Comparison of ENCODE assay signal across 17 cellular contexts in the genomic region with DNA sequence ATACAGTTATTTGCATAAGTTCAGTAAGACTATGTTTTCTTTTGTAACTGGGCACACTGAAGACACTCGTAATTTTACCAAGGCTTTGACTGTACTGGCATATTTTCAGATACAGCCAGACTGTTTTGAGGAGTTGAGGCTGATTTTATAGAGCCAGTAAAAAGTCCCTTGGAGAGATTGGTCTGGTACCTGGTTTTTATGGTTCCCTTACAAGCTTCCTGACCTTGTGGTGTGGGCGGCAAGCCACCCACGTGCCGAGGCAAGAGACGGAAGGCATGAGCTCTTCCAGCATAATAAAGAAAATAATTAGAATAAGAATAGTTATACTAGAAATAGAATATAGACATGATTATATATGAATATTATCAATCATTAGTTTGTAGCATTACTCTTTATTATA. TPM values are rescaled to one million over a fixed set of nuclear protein-coding genes. Genes with fewer than 3 reads are reported as not detected.
"Had no signal": no experiment of that assay in that cellular context is flagged by ENCODE, and none has a peak within 500 bp of the region (broad histone marks: within the 10 kb centered on the region; RNA-seq: fewer than 3 reads in every experiment).

No MANE protein-coding gene starts in this region.

- H3K9me3 ChIP-seq: ascending aorta had no signal

- H3K36me3 ChIP-seq: ascending aorta, cardiac muscle cell had no signal

- ATAC-seq: activated CD8-positive, alpha-beta T cell treated with anti-CD3 and anti-CD28 coated beads, Interleukin-2, amount 10 ng/mL, durations not matched to agents 7 days and 5 days had no signal

- H3K27ac ChIP-seq: ascending aorta, cardiac muscle cell had no signal

- H3K4me1 ChIP-seq: ascending aorta had no signal

- DNase-seq: activated CD4-positive, alpha-beta T cell treated with anti-CD3 and anti-CD28 coated beads, Interleukin-2, amount 50 U/mL, for 4 hours; activated gamma-delta T cell; activated naive CD8-positive, alpha-beta T cell treated with anti-CD3 and anti-CD28 coated beads, Interleukin-2, amount 10 ng/mL, durations not matched to agents 7 days and 5 days; T1000 had no signal

- H3K4me3 ChIP-seq: ascending aorta, cardiac muscle cell had no signal

- H3K27me3 ChIP-seq: ascending aorta, cardiac muscle cell had no signal

RNA-seq across cellular contexts. Expression of a gene that starts 49.1 kb away (rescaled TPM):
- total RNA-seq: activated CD4-positive, alpha-beta T cell treated with anti-CD3 and anti-CD28 coated beads, Interleukin-2, amount 10 ng/mL, durations not matched to agents 24 days and 14 days; activated CD8-positive, alpha-beta T cell treated with anti-CD3 and anti-CD28 coated beads, Interleukin-2, amount 10 ng/mL, durations not matched to agents 7 days and 5 days; activated naive CD8-positive, alpha-beta T cell treated with anti-CD3 and anti-CD28 coated beads, Interleukin-2, amount 10 ng/mL, durations not matched to agents 7 days and 5 days; activated T-helper 2 cell treated with anti-CD3 and anti-CD28 coated beads, Interferon-gamma antibody, Interleukin-2, Interleukin-4, amounts not matched to agents 10 μg/mL and 5 μg/mL and 100 μg/mL, durations not matched to agents 14 hours and 24 hours and 36 hours; ascending aorta; cardiac muscle cell; chondrocyte; LHCN-M2; M059J; OCI-LY7; Right ventricle myocardium superior; T-helper 1 cell treated with Interleukin-12 subunit alpha and Interleukin-12 subunit beta and Interleukin-4 antibody, amounts not matched to agents 30 ng/mL and 1 ng/mL, for 36 hours; T-helper 2 cell treated with Interferon-gamma antibody and Interleukin-4, amounts not matched to agents 100 ng/mL and 5 ng/mL, for 36 hours had no signal
- polyA plus RNA-seq: adipose tissue, cardiac muscle cell had no signal
